ENCODE assay signal across 2 cellular contexts in the genomic region with DNA sequence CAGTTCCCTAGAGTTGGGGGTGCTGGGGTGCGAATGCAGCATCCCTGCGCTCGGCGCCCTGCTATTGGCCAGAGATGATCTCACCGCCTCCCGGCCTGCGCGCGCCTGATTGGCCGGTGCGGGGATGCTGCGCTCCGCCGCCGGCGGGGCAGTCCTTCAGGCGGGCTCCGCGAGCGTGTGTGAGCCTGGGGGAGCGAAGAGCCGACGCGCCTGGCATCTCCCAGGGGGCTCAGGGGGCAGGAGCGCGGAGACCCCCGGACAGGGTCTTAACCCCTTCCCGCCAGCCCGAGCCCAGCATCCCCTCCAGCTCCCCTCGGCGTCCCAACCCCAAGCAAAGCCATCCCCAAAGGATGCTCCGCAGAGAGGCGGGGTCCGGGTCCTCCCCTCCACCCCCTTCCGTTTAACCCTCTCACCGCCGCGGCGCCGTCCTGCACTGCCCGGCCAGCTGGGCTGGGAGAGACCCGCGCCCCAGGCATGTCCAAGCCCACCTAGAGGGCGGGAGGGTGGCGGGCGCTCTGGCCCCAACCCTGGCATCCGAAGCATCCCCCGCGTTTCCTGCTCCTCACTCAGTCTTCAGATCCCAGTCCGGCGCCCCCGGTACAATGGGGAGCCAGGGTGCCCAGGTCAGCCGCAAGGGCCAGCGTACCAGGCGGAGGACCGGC.
A peak's percentile ranks its signal among the peaks of the same experiment; 100 is the strongest.
TF ChIP-seq lines count a peak whose summit lies in the region.

No MANE protein-coding gene starts in this region.

TF ChIP-seq in H1, 55 proteins besides CTCF, POLR2A, EP300 and RAD21:
- TF ChIP-seq YY1 (IDR thresholded peaks at IDR 0.05; ENCODE audit: low read depth, low read length) (0 out of 2 replicates have a peak, but pooled peaks have one; percentile 34), CREB1 (IDR thresholded peaks at IDR 0.05) (peak; percentile 7; the same call in 1 of the 2 replicates), JUN (IDR thresholded peaks at IDR 0.05; ENCODE audit: low read depth, low read length) (peak; percentile 77), CTBP2 (IDR thresholded peaks at IDR 0.05; ENCODE audit: borderline replicate concordance, insufficient read depth, insufficient read length, low read length) (peak; percentile 87), RBBP5 (IDR thresholded peaks at IDR 0.05; ENCODE audit: borderline replicate concordance, low read depth, low read length) (peak; percentile 47; the same call in 1 of the 2 replicates), SP4 (IDR thresholded peaks at IDR 0.05; ENCODE audit: low read length) (0 out of 2 replicates have a peak, but pooled peaks have one; percentile 30), RXRA (IDR thresholded peaks at IDR 0.05; ENCODE audit: insufficient read depth, low read depth, low read length) (no peak), EZH2 (IDR thresholded peaks at IDR 0.05; ENCODE audit: low read depth, low read length, severe bottlenecking) (no peak), KDM1A (IDR thresholded peaks at IDR 0.05; ENCODE audit: borderline replicate concordance, low read length) (0 out of 2 replicates have a peak, but pooled peaks have one; percentile 48), GTF2F1 (IDR thresholded peaks at IDR 0.05; ENCODE audit: borderline replicate concordance, low read depth, low read length) (no peak), KDM4A (IDR thresholded peaks at IDR 0.05; ENCODE audit: low read depth, low read length, severe bottlenecking) (peak; percentile 94), POLR2AphosphoS5 (IDR thresholded peaks at IDR 0.05; ENCODE audit: low read depth, low read length) (no peak), BCL11A (IDR thresholded peaks at IDR 0.05; ENCODE audit: low read depth in 2 of 2, low read length in 2 of 2) (no peak), SRF (IDR thresholded peaks at IDR 0.05; ENCODE audit: low read depth, low read length) (no peak), SIN3A (conservative IDR thresholded peaks at IDR 0.05 in 1 of 2, IDR thresholded peaks at IDR 0.05 in 1 of 2; ENCODE audit: low read depth in 1 of 2, low read length in 2 of 2) (peak in 1 of 2 experiments; percentile 74; a peak in 2 of 4 replicates), EGR1 (IDR thresholded peaks at IDR 0.05; ENCODE audit: borderline replicate concordance, low read depth, low read length) (0 out of 2 replicates have a peak, but pooled peaks have one; percentile 16), ASH2L (IDR thresholded peaks at IDR 0.05; ENCODE audit: low read length) (peak; percentile 70), SAP30 (IDR thresholded peaks at IDR 0.05; ENCODE audit: insufficient read depth, insufficient replicate concordance, low read length) (no peak), PHF8 (conservative IDR thresholded peaks at IDR 0.05; ENCODE audit: low read depth, low read length) (0 out of 2 replicates have a peak, but pooled peaks have one; percentile 24), TAF7 (optimal IDR thresholded peaks at IDR 0.05; ENCODE audit: borderline replicate concordance, low read depth, low read length) (no peak), TBP (IDR thresholded peaks at IDR 0.05; ENCODE audit: low read depth, low read length) (no peak), FOSL1 (IDR thresholded peaks at IDR 0.05; ENCODE audit: insufficient read depth, low read depth, low read length) (no peak), JUND (IDR thresholded peaks at IDR 0.05; ENCODE audit: low read length) (peak; percentile 72; the same call in 1 of the 2 replicates), POU5F1 (IDR thresholded peaks at IDR 0.05; ENCODE audit: low read depth, low read length) (no peak)
- TF ChIP-seq, protein P1, sequence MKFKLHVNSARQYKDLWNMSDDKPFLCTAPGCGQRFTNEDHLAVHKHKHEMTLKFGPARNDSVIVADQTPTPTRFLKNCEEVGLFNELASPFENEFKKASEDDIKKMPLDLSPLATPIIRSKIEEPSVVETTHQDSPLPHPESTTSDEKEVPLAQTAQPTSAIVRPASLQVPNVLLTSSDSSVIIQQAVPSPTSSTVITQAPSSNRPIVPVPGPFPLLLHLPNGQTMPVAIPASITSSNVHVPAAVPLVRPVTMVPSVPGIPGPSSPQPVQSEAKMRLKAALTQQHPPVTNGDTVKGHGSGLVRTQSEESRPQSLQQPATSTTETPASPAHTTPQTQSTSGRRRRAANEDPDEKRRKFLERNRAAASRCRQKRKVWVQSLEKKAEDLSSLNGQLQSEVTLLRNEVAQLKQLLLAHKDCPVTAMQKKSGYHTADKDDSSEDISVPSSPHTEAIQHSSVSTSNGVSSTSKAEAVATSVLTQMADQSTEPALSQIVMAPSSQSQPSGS (IDR thresholded peaks at IDR 0.05; ENCODE audit: low read length): peak; percentile 92
- TF ChIP-seq, protein P2, sequence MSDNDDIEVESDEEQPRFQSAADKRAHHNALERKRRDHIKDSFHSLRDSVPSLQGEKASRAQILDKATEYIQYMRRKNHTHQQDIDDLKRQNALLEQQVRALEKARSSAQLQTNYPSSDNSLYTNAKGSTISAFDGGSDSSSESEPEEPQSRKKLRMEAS (IDR thresholded peaks at IDR 0.05): peak; percentile 24; the same call in 1 of the 2 replicates
- TF ChIP-seq, protein P3, sequence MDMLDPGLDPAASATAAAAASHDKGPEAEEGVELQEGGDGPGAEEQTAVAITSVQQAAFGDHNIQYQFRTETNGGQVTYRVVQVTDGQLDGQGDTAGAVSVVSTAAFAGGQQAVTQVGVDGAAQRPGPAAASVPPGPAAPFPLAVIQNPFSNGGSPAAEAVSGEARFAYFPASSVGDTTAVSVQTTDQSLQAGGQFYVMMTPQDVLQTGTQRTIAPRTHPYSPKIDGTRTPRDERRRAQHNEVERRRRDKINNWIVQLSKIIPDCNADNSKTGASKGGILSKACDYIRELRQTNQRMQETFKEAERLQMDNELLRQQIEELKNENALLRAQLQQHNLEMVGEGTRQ (IDR thresholded peaks at IDR 0.05; ENCODE audit: low read length): no peak

TF ChIP-seq in neural cell, 6 proteins besides CTCF, POLR2A, EP300 and RAD21:
- TF ChIP-seq SMC3 (conservative IDR thresholded peaks at IDR 0.05; ENCODE audit: poor library complexity) (peak; percentile 48), MXI1 (conservative IDR thresholded peaks at IDR 0.05; ENCODE audit: poor library complexity, severe bottlenecking) (peak; percentile 49), POLR2AphosphoS5 (IDR thresholded peaks at IDR 0.05) (peak; percentile 98), TAF1 (IDR thresholded peaks at IDR 0.05; ENCODE audit: low read depth) (peak; percentile 94), EZH2 (IDR thresholded peaks at IDR 0.05; ENCODE audit: borderline replicate concordance, insufficient read depth, low read length, poor library complexity, severe bottlenecking) (no peak)
- TF ChIP-seq, protein P4, sequence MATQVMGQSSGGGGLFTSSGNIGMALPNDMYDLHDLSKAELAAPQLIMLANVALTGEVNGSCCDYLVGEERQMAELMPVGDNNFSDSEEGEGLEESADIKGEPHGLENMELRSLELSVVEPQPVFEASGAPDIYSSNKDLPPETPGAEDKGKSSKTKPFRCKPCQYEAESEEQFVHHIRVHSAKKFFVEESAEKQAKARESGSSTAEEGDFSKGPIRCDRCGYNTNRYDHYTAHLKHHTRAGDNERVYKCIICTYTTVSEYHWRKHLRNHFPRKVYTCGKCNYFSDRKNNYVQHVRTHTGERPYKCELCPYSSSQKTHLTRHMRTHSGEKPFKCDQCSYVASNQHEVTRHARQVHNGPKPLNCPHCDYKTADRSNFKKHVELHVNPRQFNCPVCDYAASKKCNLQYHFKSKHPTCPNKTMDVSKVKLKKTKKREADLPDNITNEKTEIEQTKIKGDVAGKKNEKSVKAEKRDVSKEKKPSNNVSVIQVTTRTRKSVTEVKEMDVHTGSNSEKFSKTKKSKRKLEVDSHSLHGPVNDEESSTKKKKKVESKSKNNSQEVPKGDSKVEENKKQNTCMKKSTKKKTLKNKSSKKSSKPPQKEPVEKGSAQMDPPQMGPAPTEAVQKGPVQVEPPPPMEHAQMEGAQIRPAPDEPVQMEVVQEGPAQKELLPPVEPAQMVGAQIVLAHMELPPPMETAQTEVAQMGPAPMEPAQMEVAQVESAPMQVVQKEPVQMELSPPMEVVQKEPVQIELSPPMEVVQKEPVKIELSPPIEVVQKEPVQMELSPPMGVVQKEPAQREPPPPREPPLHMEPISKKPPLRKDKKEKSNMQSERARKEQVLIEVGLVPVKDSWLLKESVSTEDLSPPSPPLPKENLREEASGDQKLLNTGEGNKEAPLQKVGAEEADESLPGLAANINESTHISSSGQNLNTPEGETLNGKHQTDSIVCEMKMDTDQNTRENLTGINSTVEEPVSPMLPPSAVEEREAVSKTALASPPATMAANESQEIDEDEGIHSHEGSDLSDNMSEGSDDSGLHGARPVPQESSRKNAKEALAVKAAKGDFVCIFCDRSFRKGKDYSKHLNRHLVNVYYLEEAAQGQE (IDR thresholded peaks at IDR 0.05; ENCODE audit: borderline replicate concordance): peak; percentile 59
TF ChIP-seq in neural cell: peak in this region for 5.
